Comparison of ENCODE assay signal across 8 cellular contexts in the genomic region with DNA sequence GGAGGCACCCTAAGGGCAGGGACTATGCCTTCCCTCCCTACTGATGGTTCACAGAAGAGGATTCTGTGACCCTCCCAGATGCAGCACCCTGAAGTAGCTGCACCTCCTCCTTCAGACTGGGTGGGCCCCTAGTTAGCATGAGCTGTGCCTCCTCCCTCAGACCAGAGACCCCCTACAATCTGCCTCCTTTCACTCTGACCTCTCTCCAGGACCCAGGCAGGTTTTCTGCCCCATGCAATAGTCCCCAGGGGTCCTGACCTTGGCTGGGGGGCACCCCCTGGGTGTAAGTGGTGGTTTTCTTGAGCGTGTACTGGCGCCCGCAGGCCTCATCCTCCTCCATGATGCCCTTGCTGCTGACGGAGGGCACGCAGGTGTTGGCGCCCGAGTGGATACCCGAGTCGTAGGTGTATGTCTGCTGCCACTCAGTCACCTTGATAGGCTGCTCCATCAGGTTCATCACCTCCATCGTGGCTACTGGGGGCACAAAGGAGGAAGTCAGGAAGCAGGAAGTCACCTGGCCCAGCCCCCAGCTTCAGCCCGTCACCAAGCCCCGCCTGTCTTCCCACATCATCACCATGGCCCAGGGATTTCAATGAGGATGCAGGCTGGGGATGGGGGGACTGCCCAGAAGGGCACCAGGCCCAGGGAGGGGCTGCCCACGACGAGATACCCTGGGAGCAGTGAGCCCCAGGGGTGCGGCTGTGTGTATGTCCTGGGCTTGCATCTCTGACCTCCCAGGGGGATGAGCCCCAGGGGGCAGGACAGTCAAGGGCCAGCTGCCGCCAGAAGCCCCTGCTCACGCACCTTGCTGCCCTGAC. TPM values are rescaled to one million over a fixed set of nuclear protein-coding genes. Genes with fewer than 3 reads are reported as not detected.
DNase-seq lines count a peak whose midpoint lies in the region; ATAC-seq, FAIRE-seq and TF ChIP-seq lines count a peak whose summit lies in the region.
"Had no signal": no experiment of that assay in that cellular context is flagged by ENCODE, and none has a peak within 500 bp of the region (broad histone marks: within the 10 kb centered on the region; RNA-seq: fewer than 3 reads in every experiment).

No MANE protein-coding gene starts in this region.

- H3K4me3 Mint-ChIP-seq in mesothelial cell of epicardium = no peak overlapping the region

- peaks cover 46% of the 10 kb centered on the region for H3K4me1 ChIP-seq in PC-9 (replicated peaks; ENCODE audit: insufficient read depth)

- no peak for ATAC-seq in HG03457 (IDR thresholded peaks at IDR 0.05; ENCODE audit: unreplicated experiment)

- peaks cover 28% of the 10 kb centered on the region for H3K36me3 Mint-ChIP-seq in mesothelial cell of epicardium

- no peaks in the 10 kb centered on the region for H3K27me3 ChIP-seq in PC-9 (ENCODE audit: insufficient read depth, low read depth)

- no peak overlapping the region for H2AFZ ChIP-seq in PC-9

- no peak for FAIRE-seq in urothelium cell line (lab: Jason Lieb, UNC)

- H3K4me3 ChIP-seq in PC-9 = no peak overlapping the region

- intact Hi-C loops in PC-9 (cut with micrococcal nuclease; ENCODE audit: unreplicated experiment) = loop anchor here (1.0 to 2.0 kb wide), 3 partner anchors 30 to 41 kb away; no protein-coding TSS in a partner anchor

- no peak for TF ChIP-seq CTCF in PC-9 (conservative IDR thresholded peaks at IDR 0.05)
- TF ChIP-seq CTCF in mesothelial cell of epicardium (IDR thresholded peaks at IDR 0.05; ENCODE audit: unreplicated experiment) = no peak

- H3K9me2 ChIP-seq in PC-9 (ENCODE audit: insufficient read depth) = no peaks in the 10 kb centered on the region

- H3K27me3 Mint-ChIP-seq in mesothelial cell of epicardium (ENCODE audit: low read depth) = no peaks in the 10 kb centered on the region

- CTCF ChIA-PET in PC-9 (lab: Charles Lee) = no interaction called here

- no TSS peak for BruUV-seq in PC-9 (replicated peaks; lab: Mats Ljungman, UMichigan)

- POLR2A ChIA-PET in PC-9 (lab: Charles Lee; ENCODE audit: unreplicated experiment) = interaction anchor here (0.5 to 0.8 kb wide), 6 partner anchors 9 to 468 kb away, joined by 3 to 5 read pairs (median 4); no protein-coding TSS in a partner anchor

- H3K79me2 ChIP-seq in PC-9 (ENCODE audit: low read depth) = peaks cover 46% of the 10 kb centered on the region

- DNase-seq in PC-9 = no peak
- DNase-seq in mesothelial cell of epicardium (ENCODE audit: low spot score in 2 of 2, unreplicated experiment in 2 of 2) = no peak
- DNase-seq in urothelium cell line (ENCODE audit: low spot score) = no peak
- DNase-seq: activated T-cell treated with anti-CD3 and anti-CD28 coated beads for 4 hours, dermis blood vessel endothelial cell, DND-41, NCI-H1694 treated with DMSO at 0.1 percent for 48 hours had no signal

- peak overlapping the region; percentile 95 for H3K27ac Mint-ChIP-seq in mesothelial cell of epicardium

- H4K20me1 ChIP-seq in PC-9 (ENCODE audit: insufficient read depth) = peaks cover 8% of the 10 kb centered on the region

- H3K4me1 Mint-ChIP-seq in mesothelial cell of epicardium = peaks cover 37% of the 10 kb centered on the region

- no peaks in the 10 kb centered on the region for H3K9me3 ChIP-seq in PC-9 (ENCODE audit: insufficient read depth, low read depth)

- peaks cover 23% of the 10 kb centered on the region for H3F3A ChIP-seq in PC-9 (ENCODE audit: insufficient read depth, low read depth)

- H3K4me2 ChIP-seq in PC-9 = peak overlapping the region; percentile 76

- no peaks in the 10 kb centered on the region for H3K9me3 Mint-ChIP-seq in mesothelial cell of epicardium

- peak overlapping the region; percentile 93 for H3K27ac ChIP-seq in PC-9

- H3K36me3 ChIP-seq in PC-9 (ENCODE audit: low read depth) = peaks cover 16% of the 10 kb centered on the region

RNA-seq across cellular contexts. Expression of a gene that starts 14.9 kb away (rescaled TPM):
- total RNA-seq in PC-9 (2021) (259 TPM in 2 replicates), mesothelial cell of epicardium (202 to 207 TPM (median 205 TPM) in 3 replicates)

RNA-seq across cellular contexts. Expression of a gene that starts 37.2 kb away (rescaled TPM):
- total RNA-seq in PC-9 (2021) (1.1 and 2.2 TPM in 2 replicates), mesothelial cell of epicardium (0.44 to 0.66 TPM (median 0.45 TPM) in 3 replicates)

RNA-seq across cellular contexts. Expression of a gene that starts 40.2 kb away (rescaled TPM):
- 26.8 and 34.0 TPM in 2 replicates for total RNA-seq in PC-9 (2021)
- total RNA-seq in mesothelial cell of epicardium = 61.0 to 62.0 TPM (median 62.0 TPM) in 3 replicates

RNA-seq across cellular contexts. Expression of a gene that starts 41.2 kb away (rescaled TPM):
- total RNA-seq in PC-9 (2021) = 143 and 164 TPM in 2 replicates
- total RNA-seq in mesothelial cell of epicardium = 369 to 401 TPM (median 371 TPM) in 3 replicates

RNA-seq across cellular contexts. Expression of a gene that starts 59.5 kb away (rescaled TPM):
- 0.87 TPM in 1 of 2 replicates, not detected in the other for total RNA-seq in PC-9 (2021)
- not detected in 3 replicates for total RNA-seq in mesothelial cell of epicardium
- total RNA-seq: dermis blood vessel endothelial cell had no signal
